ENCODE assay signal across 1 cellular context in genomic region chr7:76074972-76075370, GRCh38.
TF ChIP-seq lines count a peak whose summit lies in the region.

No MANE protein-coding gene starts in this region.

TF ChIP-seq in GM12878, 131 proteins besides CTCF, POLR2A, EP300 and RAD21 (continued from another document):
- no peak for TF ChIP-seq TARDBP (IDR thresholded peaks at IDR 0.05; ENCODE audit: borderline replicate concordance)
- no peak for TF ChIP-seq RCOR1 (conservative IDR thresholded peaks at IDR 0.05; ENCODE audit: low read depth, low read length)
- TF ChIP-seq SPI1 (IDR thresholded peaks at IDR 0.05; ENCODE audit: borderline replicate concordance, insufficient read depth, low read depth, low read length), result no peak
- no peak for TF ChIP-seq MTA2 (IDR thresholded peaks at IDR 0.05; ENCODE audit: low read depth)
- no peak for TF ChIP-seq NKRF (conservative IDR thresholded peaks at IDR 0.05)
- no peak for TF ChIP-seq RBBP5 (conservative IDR thresholded peaks at IDR 0.05)
- TF ChIP-seq SREBF2 (IDR thresholded peaks at IDR 0.05; ENCODE audit: low read length), result no peak
- TF ChIP-seq YY1 (IDR thresholded peaks at IDR 0.05; ENCODE audit: low read depth, low read length), result no peak
- no peak for TF ChIP-seq ZBTB33 (IDR thresholded peaks at IDR 0.05)
- TF ChIP-seq DPF2 (IDR thresholded peaks at IDR 0.05), result no peak
